Comparison of ENCODE assay signal across 21 cellular contexts in genomic region chr16:85104147-85104546, GRCh38. TPM values are rescaled to one million over a fixed set of nuclear protein-coding genes. Genes with fewer than 3 reads are reported as not detected.
DNase-seq lines count a peak whose midpoint lies in the region; ATAC-seq and TF ChIP-seq lines count a peak whose summit lies in the region.
"Had no signal": no experiment of that assay in that cellular context is flagged by ENCODE, and none has a peak within 500 bp of the region (broad histone marks: within the 10 kb centered on the region; RNA-seq: fewer than 3 reads in every experiment).

No MANE protein-coding gene starts in this region.

- H3K4me3 ChIP-seq in H7 (ENCODE audit: insufficient read depth, low read depth, low read length) = no peak overlapping the region
- H3K4me3 ChIP-seq: esophagus muscularis mucosa had no signal

- H3K36me3 ChIP-seq in H7 (replicated peaks; ENCODE audit: control insufficient read depth, insufficient read depth, low read length) = no peaks in the 10 kb centered on the region
- H3K36me3 ChIP-seq: esophagus muscularis mucosa had no signal

- intact Hi-C loops in activated CD8-positive, alpha-beta T cell treated with anti-CD3 and anti-CD28 coated beads for 36 hours (cut with micrococcal nuclease) = no loop called here
- intact Hi-C loops in natural killer cell (cut with micrococcal nuclease) = loop anchor here (1.0 to 10.0 kb wide), 2 partner anchors 49 to 151 kb away; no protein-coding TSS in a partner anchor

- H3K4me1 Mint-ChIP-seq in activated CD8-positive, alpha-beta T cell treated with anti-CD3 and anti-CD28 coated beads, Interleukin-2, amount 10 ng/mL, durations not matched to agents 7 days and 5 days (ENCODE audit: low read depth) = peaks cover 48% of the 10 kb centered on the region
- H3K4me1 Mint-ChIP-seq in activated CD8-positive, alpha-beta T cell treated with anti-CD3 and anti-CD28 coated beads for 36 hours (ENCODE audit: low read depth) = peaks cover 33% of the 10 kb centered on the region
- H3K4me1 Mint-ChIP-seq in T-cell = peaks cover 38 to 49% (median 40%) of the 10 kb centered on the region in 3 donors
- peaks cover 70 to 80% of the 10 kb centered on the region in 2 donors for H3K4me1 Mint-ChIP-seq in natural killer cell

- peaks cover 2% of the 10 kb centered on the region for H3K27me3 Mint-ChIP-seq in activated CD8-positive, alpha-beta T cell treated with anti-CD3 and anti-CD28 coated beads, Interleukin-2, amount 10 ng/mL, durations not matched to agents 7 days and 5 days (ENCODE audit: low read depth)
- H3K27me3 Mint-ChIP-seq in activated CD8-positive, alpha-beta T cell treated with anti-CD3 and anti-CD28 coated beads for 36 hours = no peaks in the 10 kb centered on the region
- H3K27me3 Mint-ChIP-seq in T-cell = no peaks in the 10 kb centered on the region
- H3K27me3 Mint-ChIP-seq in natural killer cell (ENCODE audit: low read depth in 2 of 2) = no peaks in the 10 kb centered on the region
- H3K27me3 Mint-ChIP-seq: stimulated activated naive CD8-positive, alpha-beta T cell treated with anti-CD3 and anti-CD28 coated beads, Interleukin-15, amount 100 ng/mL, for 72 hours had no signal

- ATAC-seq in activated CD8-positive, alpha-beta T cell treated with anti-CD3 and anti-CD28 coated beads, Interleukin-2, amount 10 ng/mL, durations not matched to agents 7 days and 5 days = no peak
- no peak for ATAC-seq in activated CD8-positive, alpha-beta T cell treated with anti-CD3 and anti-CD28 coated beads for 36 hours
- ATAC-seq in T-cell (replicated peaks in 1 of 4) (no peak), natural killer cell (no peak), HG03342 (IDR thresholded peaks at IDR 0.05; ENCODE audit: unreplicated experiment) (no peak)

- no peaks in the 10 kb centered on the region for H3K9me3 Mint-ChIP-seq in activated CD8-positive, alpha-beta T cell treated with anti-CD3 and anti-CD28 coated beads, Interleukin-2, amount 10 ng/mL, durations not matched to agents 7 days and 5 days (ENCODE audit: insufficient read depth)
- H3K9me3 Mint-ChIP-seq in activated CD8-positive, alpha-beta T cell treated with anti-CD3 and anti-CD28 coated beads for 36 hours = no peaks in the 10 kb centered on the region
- H3K9me3 Mint-ChIP-seq in T-cell = no peaks in the 10 kb centered on the region
- no peaks in the 10 kb centered on the region for H3K9me3 Mint-ChIP-seq in natural killer cell
- H3K9me3 Mint-ChIP-seq: activated T-cell treated with anti-CD3 and anti-CD28 coated beads, Interleukin-2, amount 50 U/mL, for 72 hours; stimulated activated naive CD8-positive, alpha-beta T cell treated with anti-CD3 and anti-CD28 coated beads, Interleukin-15, amount 100 ng/mL, for 72 hours had no signal

- H3K4me3 Mint-ChIP-seq in activated CD8-positive, alpha-beta T cell treated with anti-CD3 and anti-CD28 coated beads, Interleukin-2, amount 10 ng/mL, durations not matched to agents 7 days and 5 days = no peak overlapping the region
- H3K4me3 Mint-ChIP-seq in activated CD8-positive, alpha-beta T cell treated with anti-CD3 and anti-CD28 coated beads for 36 hours = no peak overlapping the region
- peak overlapping the region in 1 of 3 donors; percentile 68 for H3K4me3 Mint-ChIP-seq in T-cell
- peak overlapping the region; percentile 81 for H3K4me3 Mint-ChIP-seq in natural killer cell

- peak overlapping the region; percentile 93 for H3K27ac Mint-ChIP-seq in activated CD8-positive, alpha-beta T cell treated with anti-CD3 and anti-CD28 coated beads, Interleukin-2, amount 10 ng/mL, durations not matched to agents 7 days and 5 days
- H3K27ac Mint-ChIP-seq in activated CD8-positive, alpha-beta T cell treated with anti-CD3 and anti-CD28 coated beads for 36 hours = no peak overlapping the region
- H3K27ac Mint-ChIP-seq in T-cell (peak overlapping the region; percentile 81 to 93), natural killer cell (peak overlapping the region; percentile 89 to 93)
- H3K27ac Mint-ChIP-seq: activated T-cell treated with anti-CD3 and anti-CD28 coated beads, Interleukin-2, amount 50 U/mL, for 72 hours had no signal

- no peak for TF ChIP-seq CTCF in activated CD8-positive, alpha-beta T cell treated with anti-CD3 and anti-CD28 coated beads for 36 hours (IDR thresholded peaks at IDR 0.05)
- TF ChIP-seq CTCF in natural killer cell (IDR thresholded peaks at IDR 0.05) = no peak

- DNase-seq in activated CD8-positive, alpha-beta T cell treated with anti-CD3 and anti-CD28 coated beads, Interleukin-2, amount 10 ng/mL, durations not matched to agents 7 days and 5 days = no peak
- DNase-seq in activated CD8-positive, alpha-beta T cell treated with anti-CD3 and anti-CD28 coated beads for 36 hours = no peak
- DNase-seq in H7 (peak; percentile 78), T-cell (no peak), natural killer cell (no peak), GM19238 (ENCODE audit: insufficient read length, low spot score) (no peak), hepatic stellate cell (ENCODE audit: low spot score) (no peak)
- DNase-seq: left ventricle myocardium superior; NCI-H187; NCI-H345; stimulated activated naive CD8-positive, alpha-beta T cell treated with anti-CD3 and anti-CD28 coated beads, Interleukin-15, amount 100 ng/mL, for 72 hours; trophoblast cell had no signal

- CTCF ChIA-PET in activated CD8-positive, alpha-beta T cell treated with anti-CD3 and anti-CD28 coated beads, Interleukin-2, amount 10 ng/mL, durations not matched to agents 7 days and 5 days (lab: Charles Lee) = interaction anchor here (1.0 to 2.5 kb wide), 7 partner anchors 9 to 512 kb away, joined by 3 to 39 read pairs (median 6); no protein-coding TSS in a partner anchor
- CTCF ChIA-PET in activated CD8-positive, alpha-beta T cell treated with anti-CD3 and anti-CD28 coated beads for 36 hours (lab: Charles Lee) = interaction anchor here (0.6 to 4.5 kb wide), 4 partner anchors 8 to 325 kb away, joined by 4 to 48 read pairs (median 9); no protein-coding TSS in a partner anchor
- CTCF ChIA-PET in T-cell (lab: Charles Lee) = interaction anchor here (0.8 to 0.9 kb wide), 2 partner anchors 10 to 11 kb away, joined by 3 read pairs; no protein-coding TSS in a partner anchor

- no peaks in the 10 kb centered on the region for H3K36me3 Mint-ChIP-seq in activated CD8-positive, alpha-beta T cell treated with anti-CD3 and anti-CD28 coated beads, Interleukin-2, amount 10 ng/mL, durations not matched to agents 7 days and 5 days (ENCODE audit: low read depth)
- H3K36me3 Mint-ChIP-seq in activated CD8-positive, alpha-beta T cell treated with anti-CD3 and anti-CD28 coated beads for 36 hours (ENCODE audit: low read depth) = no peaks in the 10 kb centered on the region
- no peaks in the 10 kb centered on the region for H3K36me3 Mint-ChIP-seq in T-cell
- H3K36me3 Mint-ChIP-seq in natural killer cell = no peaks in the 10 kb centered on the region

- no peaks in the 10 kb centered on the region for H3K27me3 ChIP-seq in H7 (ENCODE audit: control insufficient read depth, insufficient read depth, low read length)
- H3K27me3 ChIP-seq: esophagus muscularis mucosa had no signal

- POLR2A ChIA-PET in activated CD8-positive, alpha-beta T cell treated with anti-CD3 and anti-CD28 coated beads, Interleukin-2, amount 10 ng/mL, durations not matched to agents 7 days and 5 days (lab: Charles Lee) = no interaction called here
- POLR2A ChIA-PET in activated CD8-positive, alpha-beta T cell treated with anti-CD3 and anti-CD28 coated beads for 36 hours (lab: Charles Lee) = no interaction called here
- POLR2A ChIA-PET in T-cell (lab: Charles Lee) = interaction anchor here in 1 of 2 donors (0.6 kb wide), 1 partner anchor 19 kb away, joined by 5 read pairs; no protein-coding TSS in a partner anchor

RNA-seq across cellular contexts. Expression of gene CIBAR2, which starts 8.1 kb away (rescaled TPM):
- not detected for total RNA-seq in activated CD8-positive, alpha-beta T cell treated with anti-CD3 and anti-CD28 coated beads, Interleukin-2, amount 10 ng/mL, durations not matched to agents 7 days and 5 days
- not detected for total RNA-seq in activated CD8-positive, alpha-beta T cell treated with anti-CD3 and anti-CD28 coated beads for 36 hours
- total RNA-seq in H7 (2014; rRNA removed; shearing (Covaris generic)) = not detected in 2 replicates
- not detected for total RNA-seq in T-cell
- total RNA-seq in natural killer cell = not detected
- total RNA-seq: A172; activated T-cell treated with anti-CD3 and anti-CD28 coated beads, Interleukin-2, amount 50 U/mL, for 72 hours; Daoy; esophagus muscularis mucosa; left ventricle myocardium superior; M059J; mucosa of gallbladder; osteocyte; sciatic nerve had no signal
